In the genomic region with DNA sequence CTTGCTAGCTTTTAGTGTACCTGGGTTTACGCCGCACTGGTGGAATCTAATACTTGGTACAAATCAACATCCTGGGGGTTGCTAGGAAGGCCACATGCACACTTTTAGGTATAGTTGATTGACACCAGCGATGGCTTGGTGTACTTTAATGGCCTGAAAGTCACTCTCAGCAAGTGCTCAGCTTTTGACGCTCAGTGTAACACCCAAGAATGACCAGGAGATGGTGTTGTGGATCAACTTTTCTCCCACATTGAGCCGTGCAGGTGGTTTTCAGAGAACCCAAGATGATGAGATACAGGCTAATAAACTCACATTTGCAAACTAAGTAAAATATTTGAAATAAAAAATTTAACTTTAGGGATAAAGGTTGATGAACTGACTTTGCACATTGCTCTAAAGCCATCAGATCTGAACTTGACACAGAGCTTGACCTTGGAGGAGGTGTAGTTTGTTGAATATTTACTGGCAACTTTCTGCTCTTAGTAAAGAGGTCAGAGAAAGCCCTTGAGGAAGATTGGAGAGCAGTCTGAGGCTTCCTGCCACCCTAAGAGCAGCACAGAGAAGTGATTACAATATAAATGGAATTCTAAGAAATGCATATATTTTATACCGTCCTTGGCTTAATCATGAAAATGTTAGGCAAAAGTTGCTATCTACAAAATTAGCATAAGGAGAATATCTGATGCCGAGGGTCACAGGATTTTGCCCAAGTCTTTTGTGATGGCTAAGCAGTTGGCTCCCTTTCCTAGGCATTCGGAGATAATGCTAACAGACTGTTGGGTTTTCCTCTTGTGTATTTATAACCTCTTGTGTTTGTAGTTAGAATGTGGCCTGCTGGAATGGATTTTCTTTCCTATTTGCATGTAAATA, we compare ENCODE assay signal across 1 cellular context.
A peak's percentile ranks its signal among the peaks of the same experiment; 100 is the strongest.
TF ChIP-seq lines count a peak whose summit lies in the region.

No MANE protein-coding gene starts in this region.

TF ChIP-seq in GM12878, 131 proteins besides CTCF, POLR2A, EP300 and RAD21 (continued from another document):
- TF ChIP-seq, protein P1, sequence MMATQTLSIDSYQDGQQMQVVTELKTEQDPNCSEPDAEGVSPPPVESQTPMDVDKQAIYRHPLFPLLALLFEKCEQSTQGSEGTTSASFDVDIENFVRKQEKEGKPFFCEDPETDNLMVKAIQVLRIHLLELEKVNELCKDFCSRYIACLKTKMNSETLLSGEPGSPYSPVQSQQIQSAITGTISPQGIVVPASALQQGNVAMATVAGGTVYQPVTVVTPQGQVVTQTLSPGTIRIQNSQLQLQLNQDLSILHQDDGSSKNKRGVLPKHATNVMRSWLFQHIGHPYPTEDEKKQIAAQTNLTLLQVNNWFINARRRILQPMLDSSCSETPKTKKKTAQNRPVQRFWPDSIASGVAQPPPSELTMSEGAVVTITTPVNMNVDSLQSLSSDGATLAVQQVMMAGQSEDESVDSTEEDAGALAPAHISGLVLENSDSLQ (IDR thresholded peaks at IDR 0.05): peak; percentile 80
- no peak for TF ChIP-seq SREBF1 (IDR thresholded peaks at IDR 0.05; ENCODE audit: low read length)
- TF ChIP-seq, protein P2, sequence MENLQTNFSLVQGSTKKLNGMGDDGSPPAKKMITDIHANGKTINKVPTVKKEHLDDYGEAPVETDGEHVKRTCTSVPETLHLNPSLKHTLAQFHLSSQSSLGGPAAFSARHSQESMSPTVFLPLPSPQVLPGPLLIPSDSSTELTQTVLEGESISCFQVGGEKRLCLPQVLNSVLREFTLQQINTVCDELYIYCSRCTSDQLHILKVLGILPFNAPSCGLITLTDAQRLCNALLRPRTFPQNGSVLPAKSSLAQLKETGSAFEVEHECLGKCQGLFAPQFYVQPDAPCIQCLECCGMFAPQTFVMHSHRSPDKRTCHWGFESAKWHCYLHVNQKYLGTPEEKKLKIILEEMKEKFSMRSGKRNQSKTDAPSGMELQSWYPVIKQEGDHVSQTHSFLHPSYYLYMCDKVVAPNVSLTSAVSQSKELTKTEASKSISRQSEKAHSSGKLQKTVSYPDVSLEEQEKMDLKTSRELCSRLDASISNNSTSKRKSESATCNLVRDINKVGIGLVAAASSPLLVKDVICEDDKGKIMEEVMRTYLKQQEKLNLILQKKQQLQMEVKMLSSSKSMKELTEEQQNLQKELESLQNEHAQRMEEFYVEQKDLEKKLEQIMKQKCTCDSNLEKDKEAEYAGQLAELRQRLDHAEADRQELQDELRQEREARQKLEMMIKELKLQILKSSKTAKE (IDR thresholded peaks at IDR 0.05; ENCODE audit: low read depth, poor library complexity, severe bottlenecking): peak; percentile 18
- TF ChIP-seq, protein P3, sequence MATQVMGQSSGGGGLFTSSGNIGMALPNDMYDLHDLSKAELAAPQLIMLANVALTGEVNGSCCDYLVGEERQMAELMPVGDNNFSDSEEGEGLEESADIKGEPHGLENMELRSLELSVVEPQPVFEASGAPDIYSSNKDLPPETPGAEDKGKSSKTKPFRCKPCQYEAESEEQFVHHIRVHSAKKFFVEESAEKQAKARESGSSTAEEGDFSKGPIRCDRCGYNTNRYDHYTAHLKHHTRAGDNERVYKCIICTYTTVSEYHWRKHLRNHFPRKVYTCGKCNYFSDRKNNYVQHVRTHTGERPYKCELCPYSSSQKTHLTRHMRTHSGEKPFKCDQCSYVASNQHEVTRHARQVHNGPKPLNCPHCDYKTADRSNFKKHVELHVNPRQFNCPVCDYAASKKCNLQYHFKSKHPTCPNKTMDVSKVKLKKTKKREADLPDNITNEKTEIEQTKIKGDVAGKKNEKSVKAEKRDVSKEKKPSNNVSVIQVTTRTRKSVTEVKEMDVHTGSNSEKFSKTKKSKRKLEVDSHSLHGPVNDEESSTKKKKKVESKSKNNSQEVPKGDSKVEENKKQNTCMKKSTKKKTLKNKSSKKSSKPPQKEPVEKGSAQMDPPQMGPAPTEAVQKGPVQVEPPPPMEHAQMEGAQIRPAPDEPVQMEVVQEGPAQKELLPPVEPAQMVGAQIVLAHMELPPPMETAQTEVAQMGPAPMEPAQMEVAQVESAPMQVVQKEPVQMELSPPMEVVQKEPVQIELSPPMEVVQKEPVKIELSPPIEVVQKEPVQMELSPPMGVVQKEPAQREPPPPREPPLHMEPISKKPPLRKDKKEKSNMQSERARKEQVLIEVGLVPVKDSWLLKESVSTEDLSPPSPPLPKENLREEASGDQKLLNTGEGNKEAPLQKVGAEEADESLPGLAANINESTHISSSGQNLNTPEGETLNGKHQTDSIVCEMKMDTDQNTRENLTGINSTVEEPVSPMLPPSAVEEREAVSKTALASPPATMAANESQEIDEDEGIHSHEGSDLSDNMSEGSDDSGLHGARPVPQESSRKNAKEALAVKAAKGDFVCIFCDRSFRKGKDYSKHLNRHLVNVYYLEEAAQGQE (IDR thresholded peaks at IDR 0.05; ENCODE audit: low read depth, low read length): no peak
